ENCODE assay signal across 10 cellular contexts in the genomic region with DNA sequence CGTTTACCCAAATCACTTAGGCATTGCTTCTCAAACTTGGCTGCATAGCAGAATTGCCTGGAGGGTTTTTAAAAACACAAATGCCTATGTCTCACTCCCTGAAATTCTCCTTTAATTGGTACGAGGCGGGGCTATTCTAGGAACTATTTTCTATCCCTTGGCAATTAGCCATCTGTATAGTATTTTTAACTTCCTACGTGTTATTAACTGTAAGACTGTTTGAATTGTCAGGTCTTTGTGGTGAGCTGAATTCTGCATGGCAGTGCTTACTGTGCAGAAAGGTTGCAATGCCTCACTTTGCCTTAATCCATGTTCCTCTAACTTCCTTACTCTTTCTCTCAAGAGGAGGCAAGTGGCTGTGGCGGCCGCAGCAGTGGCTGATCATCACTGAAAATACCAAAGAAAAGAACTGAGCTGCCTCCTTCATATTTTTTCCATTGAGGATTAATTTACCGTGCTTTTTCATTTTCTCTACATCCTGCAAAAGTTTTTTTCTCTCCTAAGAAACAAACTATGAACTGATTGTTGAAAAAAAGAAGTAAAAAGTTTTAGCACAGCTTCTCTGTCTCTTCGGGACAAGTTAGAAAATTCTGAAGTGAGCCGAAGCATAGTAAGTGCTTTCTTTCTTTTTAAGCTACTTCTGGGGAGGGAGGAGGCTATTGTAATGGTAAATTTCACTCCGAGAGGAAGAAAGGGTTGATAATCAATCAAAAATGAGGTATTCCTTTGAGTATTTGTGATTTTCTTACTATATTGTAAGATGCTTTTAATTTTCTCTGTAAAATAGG. TPM values are rescaled to one million over a fixed set of nuclear protein-coding genes. Genes with fewer than 3 reads are reported as not detected.
A peak's percentile ranks its signal among the peaks of the same experiment; 100 is the strongest.
DNase-seq lines count a peak whose midpoint lies in the region; ATAC-seq and TF ChIP-seq lines count a peak whose summit lies in the region.
"Had no signal": no experiment of that assay in that cellular context is flagged by ENCODE, and none has a peak within 500 bp of the region (broad histone marks: within the 10 kb centered on the region; RNA-seq: fewer than 3 reads in every experiment).

A gene (plus strand): TSS at position 329 of the 788 bp plus-strand sequence. CDS start 824 bp downstream, outside the sequence.

- H3K27me3 Mint-ChIP-seq in WTC11 (ENCODE audit: low read depth), result no peaks in the 10 kb centered on the region
- peaks cover 11 to 54% (median 14%) of the 10 kb centered on the region in 5 donors for H3K27me3 Mint-ChIP-seq in naive thymus-derived CD8-positive, alpha-beta T cell

- peaks cover 11% of the 10 kb centered on the region for H3K36me3 Mint-ChIP-seq in WTC11
- peaks cover 0 to 6% (median 0%) of the 10 kb centered on the region in 3 donors for H3K36me3 Mint-ChIP-seq in naive thymus-derived CD8-positive, alpha-beta T cell

- no peak within 1 kb of the TSS for H3K9ac ChIP-seq in rectal smooth muscle tissue (ENCODE audit: low read length)

- no peaks in the 10 kb centered on the region for H3K27me3 ChIP-seq in rectal smooth muscle tissue (ENCODE audit: control insufficient read depth, insufficient read depth, low read length)

- H3K27ac Mint-ChIP-seq in WTC11, result peak within 1 kb of the TSS; percentile 97
- H3K27ac Mint-ChIP-seq in naive thymus-derived CD8-positive, alpha-beta T cell, result peak within 1 kb of the TSS in 2 of 10 donors; percentile 8 to 61
- H3K27ac Mint-ChIP-seq: activated naive CD4-positive, alpha-beta T cell treated with anti-CD3 and anti-CD28 coated beads, Interleukin-2, amount 50 U/mL, for 72 hours had no signal

- POLR2A ChIA-PET in WTC11 (lab: Charles Lee), result no interaction called here
- POLR2A ChIA-PET in naive thymus-derived CD8-positive, alpha-beta T cell (lab: Charles Lee), result no interaction called here

- H3K36me3 ChIP-seq in rectal smooth muscle tissue (ENCODE audit: control insufficient read depth, insufficient read depth, low read length), result no peaks in the 10 kb centered on the region

- ATAC-seq in WTC11, result peak; percentile 75
- peak; percentile 62 for ATAC-seq in left ventricle myocardium superior
- ATAC-seq in GM19467 (IDR thresholded peaks at IDR 0.05; ENCODE audit: unreplicated experiment), result no peak
- ATAC-seq in HG03280 (IDR thresholded peaks at IDR 0.05; ENCODE audit: unreplicated experiment), result no peak
- no peak for ATAC-seq in naive thymus-derived CD8-positive, alpha-beta T cell
- ATAC-seq: activated naive CD4-positive, alpha-beta T cell treated with anti-CD3 and anti-CD28 coated beads, Interleukin-2, amount 50 U/mL, for 72 hours had no signal

- H3K4me1 ChIP-seq in rectal smooth muscle tissue (ENCODE audit: control insufficient read depth, insufficient read depth, low read length), result no peaks in the 10 kb centered on the region

- CTCF ChIA-PET in WTC11 (lab: Charles Lee), result interaction anchor here (0.5 to 7.8 kb wide), 16 partner anchors 8 to 769 kb away, joined by 3 to 179 read pairs (median 4); no protein-coding TSS in a partner anchor

- peaks cover 55% of the 10 kb centered on the region for H3K4me1 Mint-ChIP-seq in WTC11
- peaks cover 0 to 8% (median 4%) of the 10 kb centered on the region in 4 donors for H3K4me1 Mint-ChIP-seq in naive thymus-derived CD8-positive, alpha-beta T cell

- peak within 1 kb of the TSS; percentile 40 for H3K4me3 ChIP-seq in rectal smooth muscle tissue (ENCODE audit: low read length)

- DNase-seq in GDM1 (lab: John Stamatoyannopoulos, UW) (peak; percentile 2), WTC11 (ENCODE audit: low spot score) (no peak), left ventricle myocardium superior (no peak)
- DNase-seq in stimulated activated naive CD4-positive, alpha-beta T cell treated with Interleukin-2 at 50 U/mL for 16 hours (lab: John Stamatoyannopoulos, UW), result no peak
- no peak for DNase-seq in naive thymus-derived CD8-positive, alpha-beta T cell

- peak within 1 kb of the TSS; percentile 60 for H3K27ac ChIP-seq in rectal smooth muscle tissue (ENCODE audit: low read depth, low read length)

- peaks cover 15% of the 10 kb centered on the region for H3K9me3 Mint-ChIP-seq in WTC11
- H3K9me3 Mint-ChIP-seq in naive thymus-derived CD8-positive, alpha-beta T cell, result no peaks in the 10 kb centered on the region

- peak within 1 kb of the TSS; percentile 78 for H3K4me3 Mint-ChIP-seq in WTC11
- peak within 1 kb of the TSS in 1 of 10 donors; percentile 25 for H3K4me3 Mint-ChIP-seq in naive thymus-derived CD8-positive, alpha-beta T cell

- intact Hi-C loops in left ventricle myocardium superior (cut with micrococcal nuclease), result loop anchor here (5.0 kb wide), 1 partner anchor 67 kb away; no protein-coding TSS in a partner anchor

- TF ChIP-seq CTCF in WTC11 (IDR thresholded peaks at IDR 0.05), result no peak

TF ChIP-seq in WTC11, 78 proteins besides CTCF, POLR2A, EP300 and RAD21 (continues in another document):
- TF ChIP-seq, protein P1, sequence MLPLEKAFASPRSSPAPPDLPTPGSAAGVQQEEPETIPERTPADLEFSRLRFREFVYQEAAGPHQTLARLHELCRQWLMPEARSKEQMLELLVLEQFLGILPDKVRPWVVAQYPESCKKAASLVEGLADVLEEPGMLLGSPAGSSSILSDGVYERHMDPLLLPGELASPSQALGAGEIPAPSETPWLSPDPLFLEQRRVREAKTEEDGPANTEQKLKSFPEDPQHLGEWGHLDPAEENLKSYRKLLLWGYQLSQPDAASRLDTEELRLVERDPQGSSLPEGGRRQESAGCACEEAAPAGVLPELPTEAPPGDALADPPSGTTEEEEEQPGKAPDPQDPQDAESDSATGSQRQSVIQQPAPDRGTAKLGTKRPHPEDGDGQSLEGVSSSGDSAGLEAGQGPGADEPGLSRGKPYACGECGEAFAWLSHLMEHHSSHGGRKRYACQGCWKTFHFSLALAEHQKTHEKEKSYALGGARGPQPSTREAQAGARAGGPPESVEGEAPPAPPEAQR (CRISPR knock-in tag; IDR thresholded peaks at IDR 0.05), result no peak
- TF ChIP-seq, protein P2, sequence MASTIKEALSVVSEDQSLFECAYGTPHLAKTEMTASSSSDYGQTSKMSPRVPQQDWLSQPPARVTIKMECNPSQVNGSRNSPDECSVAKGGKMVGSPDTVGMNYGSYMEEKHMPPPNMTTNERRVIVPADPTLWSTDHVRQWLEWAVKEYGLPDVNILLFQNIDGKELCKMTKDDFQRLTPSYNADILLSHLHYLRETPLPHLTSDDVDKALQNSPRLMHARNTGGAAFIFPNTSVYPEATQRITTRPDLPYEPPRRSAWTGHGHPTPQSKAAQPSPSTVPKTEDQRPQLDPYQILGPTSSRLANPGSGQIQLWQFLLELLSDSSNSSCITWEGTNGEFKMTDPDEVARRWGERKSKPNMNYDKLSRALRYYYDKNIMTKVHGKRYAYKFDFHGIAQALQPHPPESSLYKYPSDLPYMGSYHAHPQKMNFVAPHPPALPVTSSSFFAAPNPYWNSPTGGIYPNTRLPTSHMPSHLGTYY (CRISPR knock-in tag; IDR thresholded peaks at IDR 0.05), result no peak
- no peak for TF ChIP-seq ZNF232 (CRISPR knock-in tag; IDR thresholded peaks at IDR 0.05)
- TF ChIP-seq, protein P3, sequence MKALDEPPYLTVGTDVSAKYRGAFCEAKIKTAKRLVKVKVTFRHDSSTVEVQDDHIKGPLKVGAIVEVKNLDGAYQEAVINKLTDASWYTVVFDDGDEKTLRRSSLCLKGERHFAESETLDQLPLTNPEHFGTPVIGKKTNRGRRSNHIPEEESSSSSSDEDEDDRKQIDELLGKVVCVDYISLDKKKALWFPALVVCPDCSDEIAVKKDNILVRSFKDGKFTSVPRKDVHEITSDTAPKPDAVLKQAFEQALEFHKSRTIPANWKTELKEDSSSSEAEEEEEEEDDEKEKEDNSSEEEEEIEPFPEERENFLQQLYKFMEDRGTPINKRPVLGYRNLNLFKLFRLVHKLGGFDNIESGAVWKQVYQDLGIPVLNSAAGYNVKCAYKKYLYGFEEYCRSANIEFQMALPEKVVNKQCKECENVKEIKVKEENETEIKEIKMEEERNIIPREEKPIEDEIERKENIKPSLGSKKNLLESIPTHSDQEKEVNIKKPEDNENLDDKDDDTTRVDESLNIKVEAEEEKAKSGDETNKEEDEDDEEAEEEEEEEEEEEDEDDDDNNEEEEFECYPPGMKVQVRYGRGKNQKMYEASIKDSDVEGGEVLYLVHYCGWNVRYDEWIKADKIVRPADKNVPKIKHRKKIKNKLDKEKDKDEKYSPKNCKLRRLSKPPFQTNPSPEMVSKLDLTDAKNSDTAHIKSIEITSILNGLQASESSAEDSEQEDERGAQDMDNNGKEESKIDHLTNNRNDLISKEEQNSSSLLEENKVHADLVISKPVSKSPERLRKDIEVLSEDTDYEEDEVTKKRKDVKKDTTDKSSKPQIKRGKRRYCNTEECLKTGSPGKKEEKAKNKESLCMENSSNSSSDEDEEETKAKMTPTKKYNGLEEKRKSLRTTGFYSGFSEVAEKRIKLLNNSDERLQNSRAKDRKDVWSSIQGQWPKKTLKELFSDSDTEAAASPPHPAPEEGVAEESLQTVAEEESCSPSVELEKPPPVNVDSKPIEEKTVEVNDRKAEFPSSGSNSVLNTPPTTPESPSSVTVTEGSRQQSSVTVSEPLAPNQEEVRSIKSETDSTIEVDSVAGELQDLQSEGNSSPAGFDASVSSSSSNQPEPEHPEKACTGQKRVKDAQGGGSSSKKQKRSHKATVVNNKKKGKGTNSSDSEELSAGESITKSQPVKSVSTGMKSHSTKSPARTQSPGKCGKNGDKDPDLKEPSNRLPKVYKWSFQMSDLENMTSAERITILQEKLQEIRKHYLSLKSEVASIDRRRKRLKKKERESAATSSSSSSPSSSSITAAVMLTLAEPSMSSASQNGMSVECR (CRISPR knock-in tag; IDR thresholded peaks at IDR 0.05; ENCODE audit: borderline replicate concordance), result no peak
- no peak for TF ChIP-seq ZNF396 (CRISPR knock-in tag; IDR thresholded peaks at IDR 0.05; ENCODE audit: borderline replicate concordance)
- TF ChIP-seq NR3C1 (CRISPR knock-in tag; conservative IDR thresholded peaks at IDR 0.05; ENCODE audit: low read depth), result no peak
- TF ChIP-seq, protein P4, sequence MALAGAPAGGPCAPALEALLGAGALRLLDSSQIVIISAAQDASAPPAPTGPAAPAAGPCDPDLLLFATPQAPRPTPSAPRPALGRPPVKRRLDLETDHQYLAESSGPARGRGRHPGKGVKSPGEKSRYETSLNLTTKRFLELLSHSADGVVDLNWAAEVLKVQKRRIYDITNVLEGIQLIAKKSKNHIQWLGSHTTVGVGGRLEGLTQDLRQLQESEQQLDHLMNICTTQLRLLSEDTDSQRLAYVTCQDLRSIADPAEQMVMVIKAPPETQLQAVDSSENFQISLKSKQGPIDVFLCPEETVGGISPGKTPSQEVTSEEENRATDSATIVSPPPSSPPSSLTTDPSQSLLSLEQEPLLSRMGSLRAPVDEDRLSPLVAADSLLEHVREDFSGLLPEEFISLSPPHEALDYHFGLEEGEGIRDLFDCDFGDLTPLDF (CRISPR knock-in tag; IDR thresholded peaks at IDR 0.05), result no peak
- no peak for TF ChIP-seq GTF2I (CRISPR knock-in tag; conservative IDR thresholded peaks at IDR 0.05)
- TF ChIP-seq MYBL2 (CRISPR knock-in tag; IDR thresholded peaks at IDR 0.05), result no peak

RNA-seq across cellular contexts. Expression of the gene that starts here (rescaled TPM):
- total RNA-seq in WTC11 (2021), result 52.2 to 71.9 TPM (median 52.6 TPM) in 3 replicates
- total RNA-seq in left ventricle myocardium superior, result 14.2 TPM
- not detected for total RNA-seq in naive thymus-derived CD8-positive, alpha-beta T cell
- polyA plus RNA-seq in naive thymus-derived CD8-positive, alpha-beta T cell, result not detected
- total RNA-seq: OCI-LY7 had no signal

Comparison
In these comparisons a context has a peak if more than half of its experiments do, and no peak if none do; other contexts are left out.
1. RNA of the gene that starts here (total RNA-seq): 52.2 to 71.9 TPM in WTC11 and 14.2 TPM in left ventricle myocardium superior (single experiment); not detected in naive thymus-derived CD8-positive, alpha-beta T cell; every median in the first group is over 10 times any median in the second.
2. ATAC-seq: peak in WTC11 (single experiment) and left ventricle myocardium superior (single experiment); none in GM19467 (single experiment), HG03280 (single experiment) and naive thymus-derived CD8-positive, alpha-beta T cell (0 of 2).